15 cellular contexts compared by ENCODE assay signal in genomic region chr3:186969607-186970006, GRCh38. TPM values are rescaled to one million over a fixed set of nuclear protein-coding genes. Genes with fewer than 3 reads are reported as not detected.
DNase-seq lines count a peak whose midpoint lies in the region; ATAC-seq and TF ChIP-seq lines count a peak whose summit lies in the region.
"Had no signal": no experiment of that assay in that cellular context is flagged by ENCODE, and none has a peak within 500 bp of the region (broad histone marks: within the 10 kb centered on the region; RNA-seq: fewer than 3 reads in every experiment).

No MANE protein-coding gene starts in this region.

- peak overlapping the region; percentile 33 for H3K27ac Mint-ChIP-seq in activated T-cell treated with anti-CD3 and anti-CD28 coated beads, Interleukin-2, amount 50 U/mL, for 72 hours
- peak overlapping the region; percentile 14 for H3K27ac Mint-ChIP-seq in activated T-helper 1 cell treated with anti-CD3 and anti-CD28 coated beads, Interleukin-12 subunit alpha, Interleukin-12 subunit beta, Interleukin-2, Interleukin-4 antibody, amounts not matched to agents 30 ng/mL and 10 ng/mL and 1 ng/mL, durations not matched to agents 14 hours and 24 hours and 36 hours
- H3K27ac Mint-ChIP-seq: HFFc6, mesothelial cell of epicardium had no signal

- no peak for TF ChIP-seq CTCF in thoracic aorta (IDR thresholded peaks at IDR 0.05)

- H3K4me3 ChIP-seq in right cardiac atrium (ENCODE audit: low read length) (no peak overlapping the region), thoracic aorta (no peak overlapping the region)

- no peaks in the 10 kb centered on the region for H3K9me3 Mint-ChIP-seq in activated T-cell treated with anti-CD3 and anti-CD28 coated beads, Interleukin-2, amount 50 U/mL, for 72 hours
- H3K9me3 Mint-ChIP-seq in activated T-helper 1 cell treated with anti-CD3 and anti-CD28 coated beads, Interleukin-12 subunit alpha, Interleukin-12 subunit beta, Interleukin-2, Interleukin-4 antibody, amounts not matched to agents 30 ng/mL and 10 ng/mL and 1 ng/mL, durations not matched to agents 14 hours and 24 hours and 36 hours: no peaks in the 10 kb centered on the region
- H3K9me3 Mint-ChIP-seq: HFFc6 had no signal

- no peak for ATAC-seq in activated T-cell treated with anti-CD3 and anti-CD28 coated beads, Interleukin-2, amount 50 U/mL, for 72 hours (replicated peaks in 1 of 2)
- ATAC-seq in right cardiac atrium: peak; percentile 50 to 59
- no peak for ATAC-seq in thoracic aorta (ENCODE audit: insufficient number of reproducible peaks, low FRiP score, low read depth)
- no peak for ATAC-seq in GM18870 (IDR thresholded peaks at IDR 0.05; ENCODE audit: unreplicated experiment)

- H3K27ac ChIP-seq in right cardiac atrium (ENCODE audit: low read length) (peak overlapping the region; percentile 63), thoracic aorta (peak overlapping the region; percentile 73 to 90)

- peaks cover 4% of the 10 kb centered on the region for H3K36me3 ChIP-seq in thoracic aorta

- intact Hi-C loops in activated T-helper 1 cell treated with anti-CD3 and anti-CD28 coated beads, Interleukin-12 subunit alpha, Interleukin-12 subunit beta, Interleukin-2, Interleukin-4 antibody, amounts not matched to agents 30 ng/mL and 10 ng/mL and 1 ng/mL, durations not matched to agents 14 hours and 24 hours and 36 hours (cut with micrococcal nuclease): no loop called here
- intact Hi-C loops in right cardiac atrium (cut with DNase I): no loop called here

- H3K4me3 Mint-ChIP-seq in activated T-cell treated with anti-CD3 and anti-CD28 coated beads, Interleukin-2, amount 50 U/mL, for 72 hours: no peak overlapping the region
- H3K4me3 Mint-ChIP-seq in activated T-helper 1 cell treated with anti-CD3 and anti-CD28 coated beads, Interleukin-12 subunit alpha, Interleukin-12 subunit beta, Interleukin-2, Interleukin-4 antibody, amounts not matched to agents 30 ng/mL and 10 ng/mL and 1 ng/mL, durations not matched to agents 14 hours and 24 hours and 36 hours: no peak overlapping the region
- H3K4me3 Mint-ChIP-seq: HFFc6, mesothelial cell of epicardium had no signal

- H3K27me3 Mint-ChIP-seq in activated T-cell treated with anti-CD3 and anti-CD28 coated beads, Interleukin-2, amount 50 U/mL, for 72 hours (ENCODE audit: low read depth): no peaks in the 10 kb centered on the region
- no peaks in the 10 kb centered on the region for H3K27me3 Mint-ChIP-seq in activated T-helper 1 cell treated with anti-CD3 and anti-CD28 coated beads, Interleukin-12 subunit alpha, Interleukin-12 subunit beta, Interleukin-2, Interleukin-4 antibody, amounts not matched to agents 30 ng/mL and 10 ng/mL and 1 ng/mL, durations not matched to agents 14 hours and 24 hours and 36 hours (ENCODE audit: insufficient read depth)

- peaks cover 19 to 50% of the 10 kb centered on the region in 2 donors for H3K36me3 Mint-ChIP-seq in activated T-cell treated with anti-CD3 and anti-CD28 coated beads, Interleukin-2, amount 50 U/mL, for 72 hours (ENCODE audit: insufficient read depth in 2 of 2)
- peaks cover 56% of the 10 kb centered on the region for H3K36me3 Mint-ChIP-seq in activated T-helper 1 cell treated with anti-CD3 and anti-CD28 coated beads, Interleukin-12 subunit alpha, Interleukin-12 subunit beta, Interleukin-2, Interleukin-4 antibody, amounts not matched to agents 30 ng/mL and 10 ng/mL and 1 ng/mL, durations not matched to agents 14 hours and 24 hours and 36 hours (ENCODE audit: low read depth)

- H3K9me3 ChIP-seq in right cardiac atrium (ENCODE audit: control insufficient read depth, low read length) (no peaks in the 10 kb centered on the region), thoracic aorta (no peaks in the 10 kb centered on the region)

- H3K27me3 ChIP-seq in right cardiac atrium (ENCODE audit: control insufficient read depth, insufficient read depth): no peaks in the 10 kb centered on the region
- H3K27me3 ChIP-seq in thoracic aorta (replicated peaks; ENCODE audit: insufficient read depth): no peaks in the 10 kb centered on the region

- WGBS in right cardiac atrium: 36% methylated on average over 7 of the region's 7 CpGs

- no peak for DNase-seq in activated T-cell treated with anti-CD3 and anti-CD28 coated beads, Interleukin-2, amount 50 U/mL, for 72 hours
- DNase-seq in activated T-cell treated with anti-CD3 and anti-CD28 coated beads for 4 hours (no peak), right cardiac atrium (no peak), thoracic aorta (ENCODE audit: low spot score) (no peak), HK-2 (ENCODE audit: unreplicated experiment) (no peak), globus pallidus (ENCODE audit: low spot score) (no peak)
- no peak for DNase-seq in activated T-helper 1 cell treated with anti-CD3 and anti-CD28 coated beads, Interleukin-12 subunit alpha, Interleukin-12 subunit beta, Interleukin-2, Interleukin-4 antibody, amounts not matched to agents 30 ng/mL and 10 ng/mL and 1 ng/mL, durations not matched to agents 14 hours and 24 hours and 36 hours (ENCODE audit: low spot score)
- DNase-seq: caudate nucleus; foreskin melanocyte; HFFc6; NCI-H446; occipital lobe; stimulated activated CD4-positive, alpha-beta T cell treated with anti-CD3 and anti-CD28 coated beads, Interleukin-4, amount 100 ng/mL, for 4 hours had no signal

- H3K4me1 Mint-ChIP-seq in activated T-cell treated with anti-CD3 and anti-CD28 coated beads, Interleukin-2, amount 50 U/mL, for 72 hours (ENCODE audit: low read depth): peaks cover 62% of the 10 kb centered on the region
- peaks cover 65% of the 10 kb centered on the region for H3K4me1 Mint-ChIP-seq in activated T-helper 1 cell treated with anti-CD3 and anti-CD28 coated beads, Interleukin-12 subunit alpha, Interleukin-12 subunit beta, Interleukin-2, Interleukin-4 antibody, amounts not matched to agents 30 ng/mL and 10 ng/mL and 1 ng/mL, durations not matched to agents 14 hours and 24 hours and 36 hours (ENCODE audit: low read depth)
- H3K4me1 Mint-ChIP-seq: mesothelial cell of epicardium had no signal

- H3K4me1 ChIP-seq in right cardiac atrium (ENCODE audit: control insufficient read depth, insufficient read depth, low read length) (peaks cover 22% of the 10 kb centered on the region), thoracic aorta (ENCODE audit: control insufficient read depth in 1 of 2, low read depth in 2 of 2) (peaks cover 49 to 85% of the 10 kb centered on the region in 2 donors)

RNA-seq across cellular contexts. Expression of gene ST6GAL1, which starts 39.3 kb away (rescaled TPM):
- 100 to 1,000 TPM in 1 of 2 donors, 10 to 100 TPM in 1; 98.1 to 104 TPM for total RNA-seq in activated T-cell treated with anti-CD3 and anti-CD28 coated beads, Interleukin-2, amount 50 U/mL, for 72 hours
- 147 and 148 TPM in 2 replicates for total RNA-seq in activated T-helper 1 cell treated with anti-CD3 and anti-CD28 coated beads, Interleukin-12 subunit alpha, Interleukin-12 subunit beta, Interleukin-2, Interleukin-4 antibody, amounts not matched to agents 30 ng/mL and 10 ng/mL and 1 ng/mL, durations not matched to agents 14 hours and 24 hours and 36 hours
- 10 to 100 TPM; 63.3 to 69.2 (median 65.7) TPM for total RNA-seq in right cardiac atrium
- 25.2 TPM for polyA plus RNA-seq in right cardiac atrium
- total RNA-seq in thoracic aorta: 100 to 1,000 TPM in 1 of 2 donors, 10 to 100 TPM in 1; 89.5 to 141 TPM

Comparison
In these comparisons a context has a peak if more than half of its experiments do, and no peak if none do; other contexts are left out.
1. ATAC-seq: peak in right cardiac atrium (2 of 2); none in activated T-cell treated with anti-CD3 and anti-CD28 coated beads, Interleukin-2, amount 50 U/mL, for 72 hours (0 of 2), thoracic aorta (single experiment) and GM18870 (single experiment).